In the genomic region with DNA sequence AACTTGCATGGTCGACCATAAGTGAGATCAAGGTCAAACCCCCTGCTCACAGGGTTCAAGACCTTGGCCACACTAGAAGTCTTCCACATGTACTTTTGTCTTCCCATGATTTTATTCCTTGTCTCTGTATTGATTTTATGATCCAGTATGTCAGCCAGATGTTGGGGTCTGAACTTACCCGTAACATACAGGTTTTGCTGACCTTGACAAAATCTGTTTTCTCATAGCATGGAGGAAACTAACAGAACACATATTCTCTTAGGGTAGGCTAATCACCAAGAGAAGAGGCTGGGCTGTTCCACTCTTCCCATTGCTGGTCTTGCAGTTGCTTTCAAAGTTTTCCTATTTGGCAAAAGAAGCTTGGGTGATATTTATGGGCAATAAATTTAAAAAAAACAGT, we compare ENCODE assay signal across 19 cellular contexts.
A peak's percentile ranks its signal among the peaks of the same experiment; 100 is the strongest.
DNase-seq lines count a peak whose midpoint lies in the region; ATAC-seq, FAIRE-seq and TF ChIP-seq lines count a peak whose summit lies in the region.
"Had no signal": no experiment of that assay in that cellular context is flagged by ENCODE, and none has a peak within 500 bp of the region (broad histone marks: within the 10 kb centered on the region; RNA-seq: fewer than 3 reads in every experiment).

No MANE protein-coding gene starts in this region.

- no peak for TF ChIP-seq RAD21 in A549 (conservative IDR thresholded peaks at IDR 0.05 in 1 of 2, IDR thresholded peaks at IDR 0.05 in 1 of 2)

- H3K36me3 ChIP-seq in Panc1 (ENCODE audit: control insufficient read depth, insufficient read depth, low read length) = no peaks in the 10 kb centered on the region
- no peaks in the 10 kb centered on the region for H3K36me3 ChIP-seq in keratinocyte (ENCODE audit: control insufficient read depth in 2 of 2, extremely low read depth in 1 of 2, insufficient read depth in 2 of 2, low read length in 2 of 2)
- no peaks in the 10 kb centered on the region for H3K36me3 ChIP-seq in testis (ENCODE audit: low read depth, missing control alignments)
- H3K36me3 ChIP-seq in mucosa of descending colon (ENCODE audit: low read depth) = no peaks in the 10 kb centered on the region
- H3K36me3 ChIP-seq in neural progenitor cell = no peaks in the 10 kb centered on the region

- no peak overlapping the region for H3K4me3 Mint-ChIP-seq in neural progenitor cell
- H3K4me3 Mint-ChIP-seq: H9 had no signal

- no peak for TF ChIP-seq POLR2A in A549 (IDR thresholded peaks at IDR 0.05; ENCODE audit: low read length)
- no peak for TF ChIP-seq POLR2A in testis (IDR thresholded peaks at IDR 0.05)

- no peak for FAIRE-seq in A549 (lab: Jason Lieb, UNC)
- FAIRE-seq in keratinocyte (lab: Jason Lieb, UNC) = peak; percentile 29
- FAIRE-seq: GM12878, GM19239 had no signal

- H4K20me1 ChIP-seq in keratinocyte (ENCODE audit: control insufficient read depth, extremely low read depth, insufficient read depth, low read length) (no peaks in the 10 kb centered on the region), neural progenitor cell (ENCODE audit: low read depth) (no peaks in the 10 kb centered on the region)

- no peak overlapping the region for H2AFZ ChIP-seq in keratinocyte (ENCODE audit: control insufficient read depth, low read length)
- H2AFZ ChIP-seq in neural progenitor cell (replicated peaks) = no peak overlapping the region
- H2AFZ ChIP-seq: GM23248 had no signal

- intact Hi-C loops in Panc1 (cut with micrococcal nuclease; ENCODE audit: unreplicated experiment) (no loop called here), testis (cut with DNase I; ENCODE audit: low total_unique reads) (no loop called here), mucosa of descending colon (cut with DNase I, micrococcal nuclease) (no loop called here)

- no peak for TF ChIP-seq CTCF in A549 (IDR thresholded peaks at IDR 0.05)
- TF ChIP-seq CTCF in Panc1 (IDR thresholded peaks at IDR 0.05) = no peak
- no peak for TF ChIP-seq CTCF in keratinocyte (optimal IDR thresholded peaks at IDR 0.05 in 1 of 3, IDR thresholded peaks at IDR 0.05 in 1 of 3, conservative IDR thresholded peaks at IDR 0.05 in 1 of 3; ENCODE audit: extremely low read depth in 1 of 3, insufficient read depth in 2 of 3, low read length in 3 of 3)
- no peak for TF ChIP-seq CTCF in testis (IDR thresholded peaks at IDR 0.05)
- no peak for TF ChIP-seq CTCF in mucosa of descending colon (IDR thresholded peaks at IDR 0.05)
- TF ChIP-seq CTCF in neural progenitor cell (IDR thresholded peaks at IDR 0.05) = no peak

- ATAC-seq in A549 (no peak), Panc1 (no peak), mucosa of descending colon (no peak)
- ATAC-seq: GM12878, HCT116 had no signal

- no peak for DNase-seq in A549 (ENCODE audit: low read depth in 1 of 2, low spot score in 1 of 2)
- DNase-seq in Panc1 (ENCODE audit: low read depth, low spot score) = no peak
- DNase-seq in keratinocyte (ENCODE audit: low read depth, low spot score) = no peak
- DNase-seq in testis = peak; percentile 24
- DNase-seq in mucosa of descending colon = no peak
- no peak for DNase-seq in activated CD8-positive, alpha-beta memory T cell treated with anti-CD3 and anti-CD28 coated beads, Interleukin-2, amount 50 U/mL, for 4 hours
- DNase-seq in neural progenitor cell (ENCODE audit: low spot score) = no peak
- DNase-seq: 8988T; C1 segment of cervical spinal cord; Caco-2; CD4-positive, alpha-beta memory T cell; DMS79; EL; GDM1; GM23248; H9 had no signal

- H3K4me1 Mint-ChIP-seq in neural progenitor cell = no peaks in the 10 kb centered on the region
- H3K4me1 Mint-ChIP-seq: H9 had no signal

- H3K36me3 Mint-ChIP-seq in neural progenitor cell = no peaks in the 10 kb centered on the region

- CTCF ChIA-PET in A549 (lab: Yijun Ruan, JAX) (no interaction called here), Panc1 (lab: Charles Lee) (no interaction called here)

- H3K9me3 ChIP-seq in A549 (no peaks in the 10 kb centered on the region), Panc1 (ENCODE audit: control insufficient read depth, insufficient read depth, low read depth, low read length) (peaks cover 3% of the 10 kb centered on the region; the same call in 1 of the 2 replicates), keratinocyte (ENCODE audit: control insufficient read depth, low read depth, low read length) (no peaks in the 10 kb centered on the region), testis (no peaks in the 10 kb centered on the region), mucosa of descending colon (no peaks in the 10 kb centered on the region), neural progenitor cell (ENCODE audit: low read depth) (no peaks in the 10 kb centered on the region)
- H3K9me3 ChIP-seq: Caco-2 had no signal

- in situ Hi-C loops in Panc1 (cut with HindIII; ENCODE audit: low pct_unique_long_range_greater_than_20kb, low sequenced_read_pairs) = no loop called here

- BruUV-seq in Panc1 (replicated peaks; lab: Mats Ljungman, UMichigan) = no TSS peak

- H3K79me2 ChIP-seq in keratinocyte (ENCODE audit: control insufficient read depth, insufficient read depth, low read length) (no peaks in the 10 kb centered on the region), neural progenitor cell (ENCODE audit: low read depth) (no peaks in the 10 kb centered on the region)

- H3K9me3 Mint-ChIP-seq in neural progenitor cell = no peaks in the 10 kb centered on the region

- H3K4me1 ChIP-seq in A549 = no peaks in the 10 kb centered on the region
- no peaks in the 10 kb centered on the region for H3K4me1 ChIP-seq in Panc1 (ENCODE audit: control insufficient read depth, insufficient read depth, low read length)
- peaks cover 6% of the 10 kb centered on the region for H3K4me1 ChIP-seq in keratinocyte (ENCODE audit: control insufficient read depth, extremely low read depth, insufficient read depth, low read length)
- H3K4me1 ChIP-seq in testis = no peaks in the 10 kb centered on the region
- no peaks in the 10 kb centered on the region for H3K4me1 ChIP-seq in mucosa of descending colon (ENCODE audit: low read depth)
- H3K4me1 ChIP-seq in neural progenitor cell = no peaks in the 10 kb centered on the region
- H3K4me1 ChIP-seq: Caco-2 had no signal

- no peaks in the 10 kb centered on the region for H3K27me3 Mint-ChIP-seq in neural progenitor cell (ENCODE audit: insufficient read depth, low read depth)
- H3K27me3 Mint-ChIP-seq: CD4-positive, alpha-beta memory T cell had no signal

- 60% methylated on average over 2 of the region's 2 CpGs for WGBS in A549 (ENCODE audit: missing lambda C conversion rate)
- WGBS in testis, 2 donors = 37 to 55% methylated on average over 2 of the region's 2 CpGs

- dilution Hi-C loops in keratinocyte (cut with MboI; ENCODE audit: extremely low pct_ligation_motif_present, low sequenced_read_pairs) = no loop called here

- H3K27me3 ChIP-seq in Panc1 (ENCODE audit: control insufficient read depth, insufficient read depth, low read length) (no peaks in the 10 kb centered on the region), keratinocyte (ENCODE audit: control insufficient read depth, extremely low read depth, insufficient read depth, low read length) (no peaks in the 10 kb centered on the region), testis (no peaks in the 10 kb centered on the region), neural progenitor cell (no peaks in the 10 kb centered on the region)

- POLR2A ChIA-PET in A549 (lab: Yijun Ruan, JAX) = no interaction called here
- POLR2A ChIA-PET in Panc1 (lab: Charles Lee) = no interaction called here

- H3K9ac ChIP-seq in keratinocyte (ENCODE audit: control insufficient read depth, extremely low read depth, insufficient read depth, low read length) = no peak overlapping the region
- no peak overlapping the region for H3K9ac ChIP-seq in neural progenitor cell
- H3K9ac ChIP-seq: GM23248 had no signal

- H3K27ac ChIP-seq in A549 (no peak overlapping the region), Panc1 (ENCODE audit: low read length) (peak overlapping the region; percentile 44; the same call in 1 of the 2 replicates), keratinocyte (ENCODE audit: control insufficient read depth, insufficient read depth, low read length) (no peak overlapping the region), testis (no peak overlapping the region), neural progenitor cell (no peak overlapping the region)
- H3K27ac ChIP-seq: GM23248 had no signal

- no peak for TF ChIP-seq EP300 in A549 (IDR thresholded peaks at IDR 0.05)

- H3K4me2 ChIP-seq in A549 (no peak overlapping the region), keratinocyte (ENCODE audit: control insufficient read depth, extremely low read depth, insufficient read depth, low read depth, low read length) (no peak overlapping the region), neural progenitor cell (no peak overlapping the region)

- H3K27ac Mint-ChIP-seq in neural progenitor cell = no peak overlapping the region
- H3K27ac Mint-ChIP-seq: H9 had no signal

- H3K4me3 ChIP-seq in A549 (no peak overlapping the region), Panc1 (ENCODE audit: low read depth in 2 of 2, low read length in 2 of 2) (no peak overlapping the region), keratinocyte (ENCODE audit: control insufficient read depth in 2 of 3, extremely low read depth in 1 of 3, insufficient read depth in 2 of 3, low read depth in 1 of 3, low read length in 3 of 3) (no peak overlapping the region), testis (no peak overlapping the region), mucosa of descending colon (no peak overlapping the region), neural progenitor cell (no peak overlapping the region)
- H3K4me3 ChIP-seq: GM12878, GM23248 had no signal

- H3F3A ChIP-seq in neural progenitor cell (ENCODE audit: low read depth) = no peaks in the 10 kb centered on the region

- H3K9me1 ChIP-seq in keratinocyte (ENCODE audit: control insufficient read depth, extremely low read depth, insufficient read depth, low read length) = no peaks in the 10 kb centered on the region

TF ChIP-seq in A549, 52 proteins besides CTCF, POLR2A, EP300 and RAD21:
- TF ChIP-seq JUN (IDR thresholded peaks at IDR 0.05) (no peak), MAFK (IDR thresholded peaks at IDR 0.05; ENCODE audit: partially characterized antibody) (peak; percentile 91)
